Comparison of ENCODE assay signal across 1 cellular context in the genomic region with DNA sequence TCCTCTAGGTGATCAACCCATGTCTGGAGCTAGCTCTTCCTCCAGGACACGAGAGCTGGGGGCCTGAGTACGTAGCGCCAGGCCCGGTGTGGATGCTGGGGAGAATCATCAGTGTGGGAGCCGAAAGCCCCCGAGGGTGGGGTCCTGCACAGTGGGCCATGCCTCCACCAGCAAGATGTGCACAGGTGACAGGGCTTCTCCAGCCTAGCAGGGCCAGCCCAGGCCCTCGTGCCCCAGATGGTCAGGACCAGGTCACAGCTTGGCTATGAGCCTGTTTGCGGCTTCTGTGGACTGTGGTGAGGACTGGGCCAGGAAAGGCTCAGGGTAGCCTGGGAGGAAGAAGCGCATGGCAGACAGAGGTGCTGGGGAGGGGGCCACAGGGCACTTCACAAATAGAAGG.
TF ChIP-seq lines count a peak whose summit lies in the region.

No MANE protein-coding gene starts in this region.

TF ChIP-seq in GM12878, 131 proteins besides CTCF, POLR2A, EP300 and RAD21:
- TF ChIP-seq RELA (IDR thresholded peaks at IDR 0.05; ENCODE audit: borderline replicate concordance, partially characterized antibody), result no peak
- 0 out of 2 replicates have a peak, but pooled peaks have one; percentile 6 for TF ChIP-seq POLR2AphosphoS5 (IDR thresholded peaks at IDR 0.05; ENCODE audit: low read length)
- TF ChIP-seq BACH1 (IDR thresholded peaks at IDR 0.05; ENCODE audit: borderline replicate concordance), result no peak
